2 cellular contexts compared by ENCODE assay signal in the genomic region with DNA sequence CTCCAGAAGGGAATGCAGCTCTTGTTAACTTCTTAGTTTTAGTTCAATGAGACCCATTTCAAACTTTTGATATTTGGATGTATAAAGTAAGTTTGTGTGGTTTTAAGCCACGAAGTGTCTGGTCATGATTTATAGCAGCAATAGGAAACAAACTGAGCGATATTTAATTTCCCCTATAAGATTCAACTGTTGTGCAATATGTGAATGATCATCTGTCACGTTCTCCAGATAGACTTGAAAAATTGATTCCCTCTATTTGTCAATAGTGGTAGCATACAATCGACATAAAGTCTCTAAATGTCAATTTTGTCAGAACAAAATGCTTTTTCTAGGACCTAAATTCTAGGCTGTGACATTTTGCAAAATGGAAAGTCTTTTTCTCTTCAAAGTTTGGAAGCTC.
TF ChIP-seq lines count a peak whose summit lies in the region.

No MANE protein-coding gene starts in this region.

TF ChIP-seq in SK-N-SH, 30 proteins besides CTCF, POLR2A, EP300 and RAD21 (continued from another document):
- TF ChIP-seq POLR2AphosphoS5 (IDR thresholded peaks at IDR 0.05; ENCODE audit: low read depth, low read length) (no peak), GABPA (IDR thresholded peaks at IDR 0.05; ENCODE audit: low read depth) (no peak), RXRA (IDR thresholded peaks at IDR 0.05; ENCODE audit: borderline replicate concordance, low read depth) (no peak)
TF ChIP-seq in SK-N-SH: peak in this region for 0.

TF ChIP-seq in SK-N-SH treated with all-trans-retinoic acid at 6 μM for 48 hours, 23 proteins besides CTCF, POLR2A, EP300 and RAD21 (continued from another document):
- TF ChIP-seq, protein P1, sequence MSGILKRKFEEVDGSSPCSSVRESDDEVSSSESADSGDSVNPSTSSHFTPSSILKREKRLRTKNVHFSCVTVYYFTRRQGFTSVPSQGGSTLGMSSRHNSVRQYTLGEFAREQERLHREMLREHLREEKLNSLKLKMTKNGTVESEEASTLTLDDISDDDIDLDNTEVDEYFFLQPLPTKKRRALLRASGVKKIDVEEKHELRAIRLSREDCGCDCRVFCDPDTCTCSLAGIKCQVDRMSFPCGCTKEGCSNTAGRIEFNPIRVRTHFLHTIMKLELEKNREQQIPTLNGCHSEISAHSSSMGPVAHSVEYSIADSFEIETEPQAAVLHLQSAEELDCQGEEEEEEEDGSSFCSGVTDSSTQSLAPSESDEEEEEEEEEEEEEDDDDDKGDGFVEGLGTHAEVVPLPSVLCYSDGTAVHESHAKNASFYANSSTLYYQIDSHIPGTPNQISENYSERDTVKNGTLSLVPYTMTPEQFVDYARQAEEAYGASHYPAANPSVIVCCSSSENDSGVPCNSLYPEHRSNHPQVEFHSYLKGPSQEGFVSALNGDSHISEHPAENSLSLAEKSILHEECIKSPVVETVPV (CRISPR knock-in tag; IDR thresholded peaks at IDR 0.05) = no peak
- no peak for TF ChIP-seq ZNF70 (CRISPR knock-in tag; IDR thresholded peaks at IDR 0.05)
- TF ChIP-seq SNAI2 (CRISPR knock-in tag; IDR thresholded peaks at IDR 0.05) = no peak
- TF ChIP-seq PATZ1 (CRISPR knock-in tag; IDR thresholded peaks at IDR 0.05; ENCODE audit: borderline replicate concordance) = no peak
- TF ChIP-seq, protein P2, sequence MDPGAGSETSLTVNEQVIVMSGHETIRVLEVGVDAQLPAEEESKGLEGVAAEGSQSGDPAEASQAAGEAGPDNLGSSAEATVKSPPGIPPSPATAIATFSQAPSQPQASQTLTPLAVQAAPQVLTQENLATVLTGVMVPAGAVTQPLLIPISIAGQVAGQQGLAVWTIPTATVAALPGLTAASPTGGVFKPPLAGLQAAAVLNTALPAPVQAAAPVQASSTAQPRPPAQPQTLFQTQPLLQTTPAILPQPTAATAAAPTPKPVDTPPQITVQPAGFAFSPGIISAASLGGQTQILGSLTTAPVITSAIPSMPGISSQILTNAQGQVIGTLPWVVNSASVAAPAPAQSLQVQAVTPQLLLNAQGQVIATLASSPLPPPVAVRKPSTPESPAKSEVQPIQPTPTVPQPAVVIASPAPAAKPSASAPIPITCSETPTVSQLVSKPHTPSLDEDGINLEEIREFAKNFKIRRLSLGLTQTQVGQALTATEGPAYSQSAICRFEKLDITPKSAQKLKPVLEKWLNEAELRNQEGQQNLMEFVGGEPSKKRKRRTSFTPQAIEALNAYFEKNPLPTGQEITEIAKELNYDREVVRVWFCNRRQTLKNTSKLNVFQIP (CRISPR knock-in tag; IDR thresholded peaks at IDR 0.05; ENCODE audit: borderline replicate concordance, low read depth) = no peak
- TF ChIP-seq ARNTL (CRISPR knock-in tag; IDR thresholded peaks at IDR 0.05; ENCODE audit: borderline replicate concordance, low read depth) = no peak
- no peak for TF ChIP-seq RARB (CRISPR knock-in tag; IDR thresholded peaks at IDR 0.05)
- TF ChIP-seq ZNF8 (CRISPR knock-in tag; IDR thresholded peaks at IDR 0.05) = no peak
- no peak for TF ChIP-seq ESRRG (CRISPR knock-in tag; IDR thresholded peaks at IDR 0.05)
- no peak for TF ChIP-seq ZFP3 (CRISPR knock-in tag; IDR thresholded peaks at IDR 0.05)
- TF ChIP-seq TCF4 (CRISPR knock-in tag; IDR thresholded peaks at IDR 0.05; ENCODE audit: borderline replicate concordance) = no peak
